9 cellular contexts compared by ENCODE assay signal in the genomic region with DNA sequence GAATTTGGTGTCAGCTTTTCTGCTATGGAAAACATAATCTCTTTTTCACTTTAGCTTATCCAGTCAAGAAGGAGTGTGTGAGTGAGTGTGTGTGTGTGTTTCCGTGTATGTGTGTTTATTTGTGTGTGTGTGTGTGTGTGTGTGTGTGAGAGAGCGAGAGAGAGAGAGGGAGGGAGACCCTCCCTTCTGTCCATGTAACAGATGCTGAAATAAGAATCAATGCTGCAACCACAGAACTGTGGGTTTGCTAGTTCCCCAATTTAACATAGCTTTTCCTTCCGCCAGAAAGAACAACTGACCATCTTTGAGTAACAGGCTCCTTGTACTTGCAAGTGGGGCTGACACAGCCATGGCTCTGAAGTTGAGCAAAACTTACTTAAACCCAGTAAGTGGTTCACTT. TPM values are rescaled to one million over a fixed set of nuclear protein-coding genes. Genes with fewer than 3 reads are reported as not detected.
DNase-seq lines count a peak whose midpoint lies in the region; ATAC-seq and TF ChIP-seq lines count a peak whose summit lies in the region.
"Had no signal": no experiment of that assay in that cellular context is flagged by ENCODE, and none has a peak within 500 bp of the region (broad histone marks: within the 10 kb centered on the region; RNA-seq: fewer than 3 reads in every experiment).

No MANE protein-coding gene starts in this region.

- H3K27me3 Mint-ChIP-seq in neural progenitor cell (ENCODE audit: insufficient read depth, low read depth), result peaks cover 3% of the 10 kb centered on the region

- no peak overlapping the region for H3K4me3 Mint-ChIP-seq in neural progenitor cell

- TF ChIP-seq POLR2A in Peyer's patch (IDR thresholded peaks at IDR 0.05), result no peak

- ATAC-seq in GM18511 (IDR thresholded peaks at IDR 0.05; ENCODE audit: unreplicated experiment), result peak; percentile 58
- ATAC-seq in HG02678 (IDR thresholded peaks at IDR 0.05; ENCODE audit: unreplicated experiment), result peak; percentile 48

- no peaks in the 10 kb centered on the region for H3K36me3 ChIP-seq in Peyer's patch
- no peaks in the 10 kb centered on the region for H3K36me3 ChIP-seq in neural progenitor cell
- H3K36me3 ChIP-seq: cardiac muscle cell had no signal

- H3K79me2 ChIP-seq in neural progenitor cell (ENCODE audit: low read depth), result no peaks in the 10 kb centered on the region

- H3F3A ChIP-seq in neural progenitor cell (ENCODE audit: low read depth), result no peaks in the 10 kb centered on the region

- peaks cover 1% of the 10 kb centered on the region for H3K4me1 Mint-ChIP-seq in neural progenitor cell

- peak overlapping the region; percentile 40 to 86 (median 70) for H3K27ac ChIP-seq in Peyer's patch
- H3K27ac ChIP-seq in neural progenitor cell, result no peak overlapping the region
- H3K27ac ChIP-seq: cardiac muscle cell had no signal

- no peak overlapping the region for H2AFZ ChIP-seq in neural progenitor cell (replicated peaks)

- no peak overlapping the region for H3K4me2 ChIP-seq in neural progenitor cell

- H3K27ac Mint-ChIP-seq in neural progenitor cell, result no peak overlapping the region

- DNase-seq in Peyer's patch (peak in 2 of 3 donors; percentile 67 to 68), midbrain (lab: John Stamatoyannopoulos, UW) (peak; percentile 25), neural progenitor cell (ENCODE audit: low spot score) (no peak), amniotic stem cell (lab: John Stamatoyannopoulos, UW) (no peak), NCI-H2081 treated with DMSO at 0.1 percent for 48 hours (lab: John Stamatoyannopoulos, UW) (no peak), kidney glomerular epithelial cell (lab: John Stamatoyannopoulos, UW) (no peak)

- peaks cover 0 to 35% (median 4%) of the 10 kb centered on the region in 4 donors for H3K4me1 ChIP-seq in Peyer's patch
- H3K4me1 ChIP-seq in neural progenitor cell, result no peaks in the 10 kb centered on the region

- H3K4me3 ChIP-seq in Peyer's patch (peak overlapping the region in 2 of 4 donors; percentile 25 to 40), neural progenitor cell (no peak overlapping the region)
- H3K4me3 ChIP-seq: cardiac muscle cell had no signal

- H3K27me3 ChIP-seq in Peyer's patch, result no peaks in the 10 kb centered on the region
- H3K27me3 ChIP-seq in neural progenitor cell, result no peaks in the 10 kb centered on the region
- H3K27me3 ChIP-seq: cardiac muscle cell had no signal

- H4K20me1 ChIP-seq in neural progenitor cell (ENCODE audit: low read depth), result no peaks in the 10 kb centered on the region

- H3K9me3 ChIP-seq in Peyer's patch, result no peaks in the 10 kb centered on the region
- no peaks in the 10 kb centered on the region for H3K9me3 ChIP-seq in neural progenitor cell (ENCODE audit: low read depth)

- no peak overlapping the region for H3K9ac ChIP-seq in neural progenitor cell

- H3K36me3 Mint-ChIP-seq in neural progenitor cell, result no peaks in the 10 kb centered on the region

- no peak for TF ChIP-seq CTCF in Peyer's patch (IDR thresholded peaks at IDR 0.05)
- no peak for TF ChIP-seq CTCF in neural progenitor cell (IDR thresholded peaks at IDR 0.05)

- H3K9me3 Mint-ChIP-seq in neural progenitor cell, result no peaks in the 10 kb centered on the region

RNA-seq across cellular contexts. Expression of gene LCP1, which starts 5.2 kb away (rescaled TPM):
- 100 to 1,000 TPM in 1 of 4 donors, 10 to 100 TPM in 3; 11.1 to 167 (median 19.2) TPM for total RNA-seq in Peyer's patch
- 0.34 and 2.2 TPM in 2 replicates for total RNA-seq in neural progenitor cell (ENCODE audit: low replicate concordance)

RNA-seq across cellular contexts. Expression of gene LRRC63, which starts 35.0 kb away (rescaled TPM):
- total RNA-seq in Peyer's patch (under 1 TPM in 1 of 4 donors, not detected in 3; 0.40 TPM), neural progenitor cell (ENCODE audit: low replicate concordance) (not detected in 2 replicates)

Comparison
In these comparisons a context has a peak if more than half of its experiments do, and no peak if none do; other contexts are left out.
1. DNase-seq: peak in Peyer's patch (2 of 3) and midbrain (single experiment); none in neural progenitor cell (single experiment), amniotic stem cell (single experiment), NCI-H2081 treated with DMSO at 0.1 percent for 48 hours (single experiment) and kidney glomerular epithelial cell (single experiment).